Comparison of ENCODE assay signal across 27 cellular contexts in genomic region chr3:150594150-150594549, GRCh38.
"Had no signal": no experiment of that assay in that cellular context is flagged by ENCODE, and none has a peak within 500 bp of the region (broad histone marks: within the 10 kb centered on the region; RNA-seq: fewer than 3 reads in every experiment).

No MANE protein-coding gene starts in this region.

- ATAC-seq: activated CD4-positive, alpha-beta T cell treated with anti-CD3 and anti-CD28 coated beads for 36 hours; activated CD8-positive, alpha-beta memory T cell treated with anti-CD3 and anti-CD28 coated beads, Interleukin-2, amount 10 ng/mL, durations not matched to agents 7 days and 5 days; gastroesophageal sphincter; heart right ventricle had no signal

- H3K4me3 Mint-ChIP-seq: activated CD4-positive, alpha-beta memory T cell treated with anti-CD3 and anti-CD28 coated beads, Interleukin-2, amount 10 ng/mL, durations not matched to agents 7 days and 5 days; activated CD4-positive, alpha-beta T cell treated with anti-CD3 and anti-CD28 coated beads for 36 hours; activated CD4-positive, alpha-beta T cell treated with anti-CD3 and anti-CD28 coated beads, Interleukin-2, amount 10 ng/mL, durations not matched to agents 7 days and 5 days; activated CD8-positive, alpha-beta memory T cell treated with anti-CD3 and anti-CD28 coated beads, Interleukin-2, amount 10 ng/mL, durations not matched to agents 7 days and 5 days; activated naive CD4-positive, alpha-beta T cell treated with anti-CD3 and anti-CD28 coated beads for 36 hours; activated naive CD4-positive, alpha-beta T cell treated with anti-CD3 and anti-CD28 coated beads, Interleukin-2, amount 50 U/mL, for 24 hours; activated naive CD8-positive, alpha-beta T cell treated with anti-CD3 and anti-CD28 coated beads, Interleukin-2, amount 10 ng/mL, durations not matched to agents 7 days and 5 days; activated T-helper 1 cell treated with anti-CD3 and anti-CD28 coated beads, Interleukin-12 subunit alpha, Interleukin-12 subunit beta, Interleukin-2, Interleukin-4 antibody, amounts not matched to agents 30 ng/mL and 10 ng/mL and 1 ng/mL, durations not matched to agents 14 hours and 24 hours and 36 hours; central memory CD8-positive, alpha-beta T cell had no signal

- DNase-seq: activated CD4-positive, alpha-beta memory T cell treated with anti-CD3 and anti-CD28 coated beads, Interleukin-2, amount 10 ng/mL, durations not matched to agents 7 days and 5 days; activated CD4-positive, alpha-beta T cell treated with anti-CD3 and anti-CD28 coated beads for 36 hours; activated CD4-positive, alpha-beta T cell treated with anti-CD3 and anti-CD28 coated beads, Interleukin-2, amount 10 ng/mL, durations not matched to agents 7 days and 5 days; activated CD4-positive, alpha-beta T cell treated with anti-CD3 and anti-CD28 coated beads, Interleukin-2, amount 50 U/mL, for 4 hours; activated CD4-positive, CD25-positive, alpha-beta regulatory T cell; activated CD4-positive, CD25-positive, alpha-beta regulatory T cell treated with anti-CD3 and anti-CD28 coated beads, Interleukin-2, amount 50 U/mL, for 72 hours; activated CD8-positive, alpha-beta memory T cell treated with anti-CD3 and anti-CD28 coated beads, Interleukin-2, amount 10 ng/mL, durations not matched to agents 7 days and 5 days; activated CD8-positive, alpha-beta memory T cell treated with anti-CD3 and anti-CD28 coated beads, Interleukin-2, amount 50 U/mL, for 4 hours; activated effector memory CD4-positive, alpha-beta T cell treated with anti-CD3 and anti-CD28 coated beads, Interleukin-2, amount 50 U/mL, for 16 hours; activated naive CD4-positive, alpha-beta T cell treated with anti-CD3 and anti-CD28 coated beads for 36 hours; activated naive CD8-positive, alpha-beta T cell treated with anti-CD3 and anti-CD28 coated beads, Interleukin-2, amount 10 ng/mL, durations not matched to agents 7 days and 5 days; activated T-cell treated with anti-CD3 and anti-CD28 coated beads, Interleukin-2, amount 50 U/mL, for 1 hour; activated T-cell treated with anti-CD3 and anti-CD28 coated beads, Interleukin-2, amount 50 U/mL, for 48 hours; amniotic stem cell; anterior cingulate cortex; brain microvascular endothelial cell; dermis blood vessel endothelial cell; effector CD8-positive, alpha-beta T cell; esophagus squamous epithelium; foreskin melanocyte; heart right ventricle; T-helper 2 cell had no signal

- H3K36me3 Mint-ChIP-seq: activated naive CD4-positive, alpha-beta T cell treated with anti-CD3 and anti-CD28 coated beads, Interleukin-2, amount 50 U/mL, for 24 hours had no signal

- H3K4me1 Mint-ChIP-seq: central memory CD8-positive, alpha-beta T cell had no signal

- H3K27ac Mint-ChIP-seq: activated CD4-positive, alpha-beta memory T cell treated with anti-CD3 and anti-CD28 coated beads, Interleukin-2, amount 10 ng/mL, durations not matched to agents 7 days and 5 days; activated CD4-positive, alpha-beta T cell treated with anti-CD3 and anti-CD28 coated beads for 36 hours; activated CD4-positive, alpha-beta T cell treated with anti-CD3 and anti-CD28 coated beads, Interleukin-2, amount 10 ng/mL, durations not matched to agents 7 days and 5 days; activated CD8-positive, alpha-beta memory T cell treated with anti-CD3 and anti-CD28 coated beads, Interleukin-2, amount 10 ng/mL, durations not matched to agents 7 days and 5 days; activated naive CD4-positive, alpha-beta T cell treated with anti-CD3 and anti-CD28 coated beads for 36 hours; activated naive CD4-positive, alpha-beta T cell treated with anti-CD3 and anti-CD28 coated beads, Interleukin-2, amount 50 U/mL, for 24 hours; activated naive CD8-positive, alpha-beta T cell treated with anti-CD3 and anti-CD28 coated beads, Interleukin-2, amount 10 ng/mL, durations not matched to agents 7 days and 5 days; activated T-helper 1 cell treated with anti-CD3 and anti-CD28 coated beads, Interleukin-12 subunit alpha, Interleukin-12 subunit beta, Interleukin-2, Interleukin-4 antibody, amounts not matched to agents 30 ng/mL and 10 ng/mL and 1 ng/mL, durations not matched to agents 14 hours and 24 hours and 36 hours; activated T-helper 2 cell treated with anti-CD3 and anti-CD28 coated beads, Interferon-gamma antibody, Interleukin-2, Interleukin-4, amounts not matched to agents 10 μg/mL and 5 μg/mL and 100 μg/mL, durations not matched to agents 14 hours and 24 hours and 36 hours had no signal

- H3K9me3 Mint-ChIP-seq: activated CD4-positive, alpha-beta memory T cell treated with anti-CD3 and anti-CD28 coated beads, Interleukin-2, amount 10 ng/mL, durations not matched to agents 7 days and 5 days; activated CD4-positive, alpha-beta T cell treated with anti-CD3 and anti-CD28 coated beads, Interleukin-2, amount 10 ng/mL, durations not matched to agents 7 days and 5 days; activated naive CD4-positive, alpha-beta T cell treated with anti-CD3 and anti-CD28 coated beads for 36 hours; activated naive CD4-positive, alpha-beta T cell treated with anti-CD3 and anti-CD28 coated beads, Interleukin-2, amount 50 U/mL, for 24 hours; activated naive CD8-positive, alpha-beta T cell treated with anti-CD3 and anti-CD28 coated beads, Interleukin-2, amount 10 ng/mL, durations not matched to agents 7 days and 5 days; activated T-helper 1 cell treated with anti-CD3 and anti-CD28 coated beads, Interleukin-12 subunit alpha, Interleukin-12 subunit beta, Interleukin-2, Interleukin-4 antibody, amounts not matched to agents 30 ng/mL and 10 ng/mL and 1 ng/mL, durations not matched to agents 14 hours and 24 hours and 36 hours; activated T-helper 2 cell treated with anti-CD3 and anti-CD28 coated beads, Interferon-gamma antibody, Interleukin-2, Interleukin-4, amounts not matched to agents 10 μg/mL and 5 μg/mL and 100 μg/mL, durations not matched to agents 14 hours and 24 hours and 36 hours; central memory CD8-positive, alpha-beta T cell had no signal

- H3K27me3 Mint-ChIP-seq: activated CD4-positive, alpha-beta memory T cell treated with anti-CD3 and anti-CD28 coated beads, Interleukin-2, amount 10 ng/mL, durations not matched to agents 7 days and 5 days; activated CD4-positive, alpha-beta T cell treated with anti-CD3 and anti-CD28 coated beads for 36 hours; activated CD4-positive, alpha-beta T cell treated with anti-CD3 and anti-CD28 coated beads, Interleukin-2, amount 10 ng/mL, durations not matched to agents 7 days and 5 days; activated CD8-positive, alpha-beta memory T cell treated with anti-CD3 and anti-CD28 coated beads, Interleukin-2, amount 10 ng/mL, durations not matched to agents 7 days and 5 days; activated naive CD4-positive, alpha-beta T cell treated with anti-CD3 and anti-CD28 coated beads, Interleukin-2, amount 50 U/mL, for 24 hours; activated naive CD8-positive, alpha-beta T cell treated with anti-CD3 and anti-CD28 coated beads, Interleukin-2, amount 10 ng/mL, durations not matched to agents 7 days and 5 days; central memory CD8-positive, alpha-beta T cell had no signal
